In the genomic region with DNA sequence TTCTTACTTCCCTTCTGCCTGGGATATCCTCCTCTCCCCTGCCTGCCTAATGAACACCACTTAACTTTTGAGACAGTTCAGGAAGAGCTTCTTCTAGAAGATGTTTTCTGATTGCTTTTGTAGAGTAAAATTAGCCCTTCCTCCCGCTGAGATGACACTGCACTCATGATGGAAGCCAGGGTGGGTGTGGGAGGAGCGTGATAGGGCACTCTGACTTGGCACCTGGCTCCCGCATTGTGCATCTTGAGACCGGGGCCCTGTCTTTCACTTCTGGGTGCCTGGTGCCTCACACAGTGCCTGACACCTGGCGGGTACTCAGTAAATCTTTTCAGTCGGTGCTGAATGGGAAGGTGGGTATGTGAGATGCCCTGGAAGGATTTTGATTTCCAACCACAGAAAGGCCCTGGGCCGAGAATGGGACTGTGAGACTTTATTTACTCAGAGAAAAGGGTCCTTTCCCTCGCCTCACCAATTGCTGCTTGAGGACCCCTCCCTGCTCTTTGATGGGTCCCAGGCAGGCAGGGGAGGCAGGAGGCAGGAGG, we compare ENCODE assay signal across 19 cellular contexts. TPM values are rescaled to one million over a fixed set of nuclear protein-coding genes. Genes with fewer than 3 reads are reported as not detected.
DNase-seq lines count a peak whose midpoint lies in the region; ATAC-seq lines count a peak whose summit lies in the region.
"Had no signal": no experiment of that assay in that cellular context is flagged by ENCODE, and none has a peak within 500 bp of the region (broad histone marks: within the 10 kb centered on the region; RNA-seq: fewer than 3 reads in every experiment).

No MANE protein-coding gene starts in this region.

- intact Hi-C loops in activated naive CD4-positive, alpha-beta T cell treated with anti-CD3 and anti-CD28 coated beads for 36 hours (cut with micrococcal nuclease) = loop anchor here (5.0 kb wide), 1 partner anchor 36 kb away; no protein-coding TSS in a partner anchor

- H3K36me3 ChIP-seq in HUES6 (ENCODE audit: control insufficient read depth, insufficient read depth, low read length) = no peaks in the 10 kb centered on the region
- H3K36me3 ChIP-seq: ascending aorta, lower lobe of right lung, vagina, WERI-Rb-1 had no signal

- peak overlapping the region; percentile 6 for H3K9ac ChIP-seq in HUES6 (ENCODE audit: low read length)

- POLR2A ChIA-PET in activated CD8-positive, alpha-beta T cell treated with anti-CD3 and anti-CD28 coated beads, Interleukin-2, amount 10 ng/mL, durations not matched to agents 7 days and 5 days (lab: Charles Lee) = interaction anchor here (0.5 to 1.0 kb wide), 2 partner anchors 10 to 368 kb away, joined by 3 read pairs; no protein-coding TSS in a partner anchor

- no peak overlapping the region for H3K27ac ChIP-seq in HUES6 (ENCODE audit: low read depth, low read length)
- H3K27ac ChIP-seq: ascending aorta, coronary artery, lower lobe of right lung, vagina, WERI-Rb-1 had no signal

- CTCF ChIA-PET in activated naive CD4-positive, alpha-beta T cell treated with anti-CD3 and anti-CD28 coated beads for 36 hours (lab: Charles Lee) = interaction anchor here (0.8 to 1.2 kb wide), 3 partner anchors 10 to 113 kb away, joined by 3 to 4 read pairs (median 3); no protein-coding TSS in a partner anchor
- CTCF ChIA-PET in activated CD8-positive, alpha-beta T cell treated with anti-CD3 and anti-CD28 coated beads, Interleukin-2, amount 10 ng/mL, durations not matched to agents 7 days and 5 days (lab: Charles Lee) = interaction anchor here (0.7 to 1.9 kb wide), 6 partner anchors 9 to 155 kb away, joined by 3 to 9 read pairs (median 4); no protein-coding TSS in a partner anchor

- no peaks in the 10 kb centered on the region for H3K27me3 Mint-ChIP-seq in activated naive CD4-positive, alpha-beta T cell treated with anti-CD3 and anti-CD28 coated beads for 36 hours (ENCODE audit: low read depth)
- H3K27me3 Mint-ChIP-seq in activated CD8-positive, alpha-beta T cell treated with anti-CD3 and anti-CD28 coated beads, Interleukin-2, amount 10 ng/mL, durations not matched to agents 7 days and 5 days (ENCODE audit: low read depth) = peaks cover under 1% of the 10 kb centered on the region

- DNase-seq in activated naive CD4-positive, alpha-beta T cell treated with anti-CD3 and anti-CD28 coated beads for 36 hours = peak; percentile 29
- DNase-seq in activated naive CD4-positive, alpha-beta T cell treated with Interleukin-2 at 50 U/mL for 16 hours = no peak
- DNase-seq in activated CD8-positive, alpha-beta T cell treated with anti-CD3 and anti-CD28 coated beads, Interleukin-2, amount 10 ng/mL, durations not matched to agents 7 days and 5 days = no peak
- DNase-seq in stimulated activated effector memory CD8-positive, alpha-beta T cell treated with anti-CD3 and anti-CD28 coated beads, Interleukin-12 subunit alpha, Interleukin-12 subunit beta, amount 100 ng/mL, for 72 hours (ENCODE audit: low spot score in 2 of 2) = peak in 1 of 2 donors; percentile 59
- no peak for DNase-seq in NCI-H1417 (lab: John Stamatoyannopoulos, UW)
- DNase-seq: DMS79; Karpas-422; lower lobe of right lung; naive thymus-derived CD8-positive, alpha-beta T cell; NCI-H446; WERI-Rb-1 had no signal

- no peak for ATAC-seq in activated CD8-positive, alpha-beta T cell treated with anti-CD3 and anti-CD28 coated beads, Interleukin-2, amount 10 ng/mL, durations not matched to agents 7 days and 5 days
- ATAC-seq in stimulated activated effector memory CD8-positive, alpha-beta T cell treated with anti-CD3 and anti-CD28 coated beads, Interleukin-12 subunit alpha, Interleukin-12 subunit beta, amount 100 ng/mL, for 72 hours = peak; percentile 55
- ATAC-seq in GM21367 (IDR thresholded peaks at IDR 0.05; ENCODE audit: unreplicated experiment) (no peak), HG03342 (IDR thresholded peaks at IDR 0.05; ENCODE audit: unreplicated experiment) (no peak)
- ATAC-seq: lower lobe of right lung; naive thymus-derived CD8-positive, alpha-beta T cell had no signal

- peaks cover 14% of the 10 kb centered on the region for H3K36me3 Mint-ChIP-seq in activated naive CD4-positive, alpha-beta T cell treated with anti-CD3 and anti-CD28 coated beads for 36 hours (ENCODE audit: low read depth)
- H3K36me3 Mint-ChIP-seq in activated CD8-positive, alpha-beta T cell treated with anti-CD3 and anti-CD28 coated beads, Interleukin-2, amount 10 ng/mL, durations not matched to agents 7 days and 5 days (ENCODE audit: low read depth) = no peaks in the 10 kb centered on the region
- peaks cover 85% of the 10 kb centered on the region for H3K36me3 Mint-ChIP-seq in stimulated activated effector memory CD8-positive, alpha-beta T cell treated with anti-CD3 and anti-CD28 coated beads, Interleukin-12 subunit alpha, Interleukin-12 subunit beta, amount 100 ng/mL, for 72 hours
- H3K36me3 Mint-ChIP-seq: naive thymus-derived CD8-positive, alpha-beta T cell had no signal

- H3K4me1 ChIP-seq in HUES6 (ENCODE audit: control insufficient read depth, insufficient read depth, low read length) = peaks cover 18% of the 10 kb centered on the region
- H3K4me1 ChIP-seq: ascending aorta, vagina had no signal

- peaks cover 26% of the 10 kb centered on the region for H3K4me1 Mint-ChIP-seq in activated naive CD4-positive, alpha-beta T cell treated with anti-CD3 and anti-CD28 coated beads for 36 hours (ENCODE audit: low read depth)
- H3K4me1 Mint-ChIP-seq in activated CD8-positive, alpha-beta T cell treated with anti-CD3 and anti-CD28 coated beads, Interleukin-2, amount 10 ng/mL, durations not matched to agents 7 days and 5 days (ENCODE audit: low read depth) = no peaks in the 10 kb centered on the region
- H3K4me1 Mint-ChIP-seq in stimulated activated effector memory CD8-positive, alpha-beta T cell treated with anti-CD3 and anti-CD28 coated beads, Interleukin-12 subunit alpha, Interleukin-12 subunit beta, amount 100 ng/mL, for 72 hours = peaks cover 74% of the 10 kb centered on the region

- no peak overlapping the region for H3K4me3 Mint-ChIP-seq in activated naive CD4-positive, alpha-beta T cell treated with anti-CD3 and anti-CD28 coated beads for 36 hours
- no peak overlapping the region for H3K4me3 Mint-ChIP-seq in activated CD8-positive, alpha-beta T cell treated with anti-CD3 and anti-CD28 coated beads, Interleukin-2, amount 10 ng/mL, durations not matched to agents 7 days and 5 days
- H3K4me3 Mint-ChIP-seq in stimulated activated effector memory CD8-positive, alpha-beta T cell treated with anti-CD3 and anti-CD28 coated beads, Interleukin-12 subunit alpha, Interleukin-12 subunit beta, amount 100 ng/mL, for 72 hours = peak overlapping the region; percentile 64
- H3K4me3 Mint-ChIP-seq: activated T-helper 1 cell treated with anti-CD3 and anti-CD28 coated beads, Interleukin-12 subunit alpha, Interleukin-12 subunit beta, Interleukin-2, Interleukin-4 antibody, amounts not matched to agents 30 ng/mL and 10 ng/mL and 1 ng/mL, durations not matched to agents 14 hours and 24 hours and 36 hours; naive thymus-derived CD8-positive, alpha-beta T cell had no signal

- H3K27ac Mint-ChIP-seq in activated naive CD4-positive, alpha-beta T cell treated with anti-CD3 and anti-CD28 coated beads for 36 hours = peak overlapping the region; percentile 29
- peak overlapping the region; percentile 5 for H3K27ac Mint-ChIP-seq in activated CD8-positive, alpha-beta T cell treated with anti-CD3 and anti-CD28 coated beads, Interleukin-2, amount 10 ng/mL, durations not matched to agents 7 days and 5 days
- H3K27ac Mint-ChIP-seq in stimulated activated effector memory CD8-positive, alpha-beta T cell treated with anti-CD3 and anti-CD28 coated beads, Interleukin-12 subunit alpha, Interleukin-12 subunit beta, amount 100 ng/mL, for 72 hours = peak overlapping the region; percentile 93
- H3K27ac Mint-ChIP-seq: progenitor cell of endocrine pancreas had no signal

- peaks cover 8% of the 10 kb centered on the region; the same call in 1 of the 2 replicates for H3K27me3 ChIP-seq in HUES6 (ENCODE audit: control insufficient read depth, insufficient read depth, low read length)
- H3K27me3 ChIP-seq: ascending aorta, vagina had no signal

- H3K9me3 ChIP-seq in HUES6 (ENCODE audit: control insufficient read depth, insufficient read depth, low read depth, low read length) = no peaks in the 10 kb centered on the region
- H3K9me3 ChIP-seq: ascending aorta, lower lobe of right lung, vagina had no signal

- H3K4me3 ChIP-seq in HUES6 (ENCODE audit: low read depth, low read length) = no peak overlapping the region
- H3K4me3 ChIP-seq: ascending aorta, coronary artery, lower lobe of right lung, vagina had no signal

- no peaks in the 10 kb centered on the region for H3K9me3 Mint-ChIP-seq in activated naive CD4-positive, alpha-beta T cell treated with anti-CD3 and anti-CD28 coated beads for 36 hours
- H3K9me3 Mint-ChIP-seq in activated CD8-positive, alpha-beta T cell treated with anti-CD3 and anti-CD28 coated beads, Interleukin-2, amount 10 ng/mL, durations not matched to agents 7 days and 5 days (ENCODE audit: insufficient read depth) = no peaks in the 10 kb centered on the region
- H3K9me3 Mint-ChIP-seq in stimulated activated effector memory CD8-positive, alpha-beta T cell treated with anti-CD3 and anti-CD28 coated beads, Interleukin-12 subunit alpha, Interleukin-12 subunit beta, amount 100 ng/mL, for 72 hours = no peaks in the 10 kb centered on the region
- H3K9me3 Mint-ChIP-seq: activated T-helper 1 cell treated with anti-CD3 and anti-CD28 coated beads, Interleukin-12 subunit alpha, Interleukin-12 subunit beta, Interleukin-2, Interleukin-4 antibody, amounts not matched to agents 30 ng/mL and 10 ng/mL and 1 ng/mL, durations not matched to agents 14 hours and 24 hours and 36 hours; naive thymus-derived CD8-positive, alpha-beta T cell had no signal

RNA-seq across cellular contexts. Expression of gene THEM5, which starts 6.8 kb away (rescaled TPM):
- total RNA-seq in activated naive CD4-positive, alpha-beta T cell treated with anti-CD3 and anti-CD28 coated beads for 36 hours = not detected
- not detected for total RNA-seq in activated CD8-positive, alpha-beta T cell treated with anti-CD3 and anti-CD28 coated beads, Interleukin-2, amount 10 ng/mL, durations not matched to agents 7 days and 5 days
- total RNA-seq: activated T-helper 1 cell treated with anti-CD3 and anti-CD28 coated beads, Interleukin-12 subunit alpha, Interleukin-12 subunit beta, Interleukin-2, Interleukin-4 antibody, amounts not matched to agents 30 ng/mL and 10 ng/mL and 1 ng/mL, durations not matched to agents 14 hours and 24 hours and 36 hours; ascending aorta; lower lobe of right lung; naive thymus-derived CD8-positive, alpha-beta T cell; progenitor cell of endocrine pancreas had no signal

RNA-seq across cellular contexts. Expression of gene C2CD4D, which starts 7.1 kb away (rescaled TPM):
- total RNA-seq in activated naive CD4-positive, alpha-beta T cell treated with anti-CD3 and anti-CD28 coated beads for 36 hours = 1 to 10 TPM; 2.3 to 2.7 TPM
- under 1 TPM; 0.23 to 0.26 TPM for total RNA-seq in activated CD8-positive, alpha-beta T cell treated with anti-CD3 and anti-CD28 coated beads, Interleukin-2, amount 10 ng/mL, durations not matched to agents 7 days and 5 days
- total RNA-seq: ascending aorta, vagina had no signal

RNA-seq across cellular contexts. Expression of gene RORC, which starts 15.2 kb away (rescaled TPM):
- 1 to 10 TPM; 1.4 to 1.6 TPM for total RNA-seq in activated naive CD4-positive, alpha-beta T cell treated with anti-CD3 and anti-CD28 coated beads for 36 hours
- 1 to 10 TPM; 2.4 to 2.7 TPM for total RNA-seq in activated CD8-positive, alpha-beta T cell treated with anti-CD3 and anti-CD28 coated beads, Interleukin-2, amount 10 ng/mL, durations not matched to agents 7 days and 5 days
- total RNA-seq: ascending aorta; naive thymus-derived CD8-positive, alpha-beta T cell; progenitor cell of endocrine pancreas had no signal

RNA-seq across cellular contexts. Expression of gene LINGO4, which starts 41.5 kb away (rescaled TPM):
- under 1 TPM in 1 of 2 experiments, not detected in 1; 0.07 TPM for total RNA-seq in activated naive CD4-positive, alpha-beta T cell treated with anti-CD3 and anti-CD28 coated beads for 36 hours
- total RNA-seq in activated CD8-positive, alpha-beta T cell treated with anti-CD3 and anti-CD28 coated beads, Interleukin-2, amount 10 ng/mL, durations not matched to agents 7 days and 5 days = under 1 TPM; 0.16 to 0.32 TPM
- total RNA-seq: ascending aorta; naive thymus-derived CD8-positive, alpha-beta T cell; progenitor cell of endocrine pancreas had no signal

RNA-seq across cellular contexts. Expression of gene TDRKH, which starts 56.5 kb away (rescaled TPM):
- 10 to 100 TPM; 22.0 to 22.5 TPM for total RNA-seq in activated naive CD4-positive, alpha-beta T cell treated with anti-CD3 and anti-CD28 coated beads for 36 hours
- total RNA-seq in activated CD8-positive, alpha-beta T cell treated with anti-CD3 and anti-CD28 coated beads, Interleukin-2, amount 10 ng/mL, durations not matched to agents 7 days and 5 days = 10 to 100 TPM; 14.6 to 16.4 TPM

Comparison
In these comparisons a context has a peak if more than half of its experiments do, and no peak if none do; other contexts are left out.
1. H3K27ac Mint-ChIP-seq: peak in every context shown above with its lines; median percentile 93 in stimulated activated effector memory CD8-positive, alpha-beta T cell treated with anti-CD3 and anti-CD28 coated beads, Interleukin-12 subunit alpha, Interleukin-12 subunit beta, amount 100 ng/mL, for 72 hours; 29 in activated naive CD4-positive, alpha-beta T cell treated with anti-CD3 and anti-CD28 coated beads for 36 hours; 5 in activated CD8-positive, alpha-beta T cell treated with anti-CD3 and anti-CD28 coated beads, Interleukin-2, amount 10 ng/mL, durations not matched to agents 7 days and 5 days.